Comparison of ENCODE assay signal across 26 cellular contexts in genomic region chr17:55632236-55632635, GRCh38.
"Had no signal": no experiment of that assay in that cellular context is flagged by ENCODE, and none has a peak within 500 bp of the region (broad histone marks: within the 10 kb centered on the region; RNA-seq: fewer than 3 reads in every experiment).

No MANE protein-coding gene starts in this region.

- H3K36me3 ChIP-seq: ascending aorta, Peyer's patch had no signal

- H3K27me3 ChIP-seq: ascending aorta, body of pancreas, Peyer's patch had no signal

- DNase-seq: activated B cell treated with CpG ODN at 0.5 μM for 24 hours; activated CD4-positive, alpha-beta T cell treated with anti-CD3 and anti-CD28 coated beads for 1 hour; activated CD4-positive, alpha-beta T cell treated with anti-CD3 and anti-CD28 coated beads, Interleukin-2, amount 10 ng/mL, durations not matched to agents 24 days and 14 days; activated CD4-positive, alpha-beta T cell treated with anti-CD3 and anti-CD28 coated beads, Interleukin-2, amount 50 U/mL, for 48 hours; activated CD8-positive, alpha-beta memory T cell treated with anti-CD3 and anti-CD28 coated beads, Interleukin-2, amount 10 ng/mL, durations not matched to agents 7 days and 5 days; activated effector memory CD4-positive, alpha-beta T cell treated with anti-CD3 and anti-CD28 coated beads, Interleukin-2, amount 50 U/mL, for 16 hours; activated naive CD4-positive, alpha-beta T cell treated with Interleukin-2 at 50 U/mL for 16 hours; activated naive CD8-positive, alpha-beta T cell treated with anti-CD3 and anti-CD28 coated beads, Interleukin-2, amount 50 U/mL, for 24 hours; activated T-cell treated with anti-CD3 and anti-CD28 coated beads, Interleukin-2, amount 50 U/mL, for 24 hours; amniotic stem cell; body of pancreas; central memory CD4-positive, alpha-beta T cell; MM.1S; NCI-H1105 treated with DMSO at 0.1 percent for 48 hours; NCI-H1436 treated with DMSO at 0.1 percent for 48 hours; NCI-H1930; NCI-H526; NCI-H82; NK-92 treated with Interleukin-12 subunit alpha and Interleukin-12 subunit beta, amount 100 ng/mL, for 24 hours; Peyer's patch; SHP77; T-cell; T-helper 2 cell; T1000 had no signal

- H3K4me1 ChIP-seq: ascending aorta, body of pancreas had no signal

- ATAC-seq: activated CD8-positive, alpha-beta memory T cell treated with anti-CD3 and anti-CD28 coated beads, Interleukin-2, amount 10 ng/mL, durations not matched to agents 7 days and 5 days; activated naive CD4-positive, alpha-beta T cell treated with anti-CD3 and anti-CD28 coated beads, Interleukin-2, amount 50 U/mL, for 72 hours; activated naive CD8-positive, alpha-beta T cell treated with anti-CD3 and anti-CD28 coated beads, Interleukin-2, amount 50 U/mL, for 24 hours; body of pancreas; T-cell had no signal

- H3K4me3 ChIP-seq: ascending aorta, body of pancreas, Peyer's patch had no signal

- H3K27ac ChIP-seq: ascending aorta, body of pancreas, Peyer's patch had no signal

- H3K9me3 ChIP-seq: ascending aorta, body of pancreas, Peyer's patch had no signal
